ENCODE assay signal across 9 cellular contexts in the genomic region with DNA sequence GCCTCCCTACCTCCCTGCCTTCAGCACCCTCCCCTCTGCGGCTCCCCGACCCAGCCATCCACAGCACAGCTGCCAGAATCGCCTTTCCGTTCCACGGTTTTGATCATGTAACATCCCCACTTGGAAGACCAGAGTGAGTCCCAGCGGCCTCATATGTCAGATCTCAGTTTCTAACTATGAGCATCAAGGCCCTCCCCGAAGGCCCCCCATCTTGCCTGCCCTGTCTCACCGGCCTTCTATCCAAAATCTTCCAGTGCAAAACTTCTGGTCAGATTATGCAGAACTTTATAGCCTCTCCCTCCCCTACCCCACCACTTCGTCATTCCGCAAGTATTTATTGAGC. TPM values are rescaled to one million over a fixed set of nuclear protein-coding genes. Genes with fewer than 3 reads are reported as not detected.
A peak's percentile ranks its signal among the peaks of the same experiment; 100 is the strongest.
DNase-seq lines count a peak whose midpoint lies in the region; ATAC-seq and TF ChIP-seq lines count a peak whose summit lies in the region.
"Had no signal": no experiment of that assay in that cellular context is flagged by ENCODE, and none has a peak within 500 bp of the region (broad histone marks: within the 10 kb centered on the region; RNA-seq: fewer than 3 reads in every experiment).

No MANE protein-coding gene starts in this region.

- H3K9me3 Mint-ChIP-seq in HFFc6 (no peaks in the 10 kb centered on the region), chondrocyte (ENCODE audit: low read depth) (no peaks in the 10 kb centered on the region)
- H3K9me3 Mint-ChIP-seq in natural killer cell treated with Interleukin-12 subunit alpha and Interleukin-12 subunit beta and Interleukin-15 and Interleukin-18, amount 100 ng/mL, for 72 hours = no peaks in the 10 kb centered on the region

- DNase-seq in AG09309 (ENCODE audit: low read depth) (peak; percentile 49), HFFc6 (peak; percentile 13), chondrocyte (ENCODE audit: low spot score) (no peak), germinal center (ENCODE audit: low spot score) (no peak), NCI-H187 treated with DMSO at 0.1 percent for 48 hours (lab: John Stamatoyannopoulos, UW) (no peak)
- no peak for DNase-seq in natural killer cell treated with Interleukin-12 subunit alpha and Interleukin-12 subunit beta and Interleukin-15 and Interleukin-18, amount 100 ng/mL, for 72 hours (ENCODE audit: low spot score)
- no peak for DNase-seq in stimulated activated CD4-positive, alpha-beta T cell treated with anti-CD3 and anti-CD28 coated beads, Interleukin-12 subunit alpha, Interleukin-12 subunit beta, amount 100 ng/mL, for 4 hours

- no peaks in the 10 kb centered on the region for H3K36me3 Mint-ChIP-seq in HFFc6 (ENCODE audit: low read depth)
- no peaks in the 10 kb centered on the region for H3K36me3 Mint-ChIP-seq in chondrocyte (ENCODE audit: low read depth)
- H3K36me3 Mint-ChIP-seq in natural killer cell treated with Interleukin-12 subunit alpha and Interleukin-12 subunit beta and Interleukin-15 and Interleukin-18, amount 100 ng/mL, for 72 hours = no peaks in the 10 kb centered on the region

- H3K27me3 Mint-ChIP-seq in HFFc6 (ENCODE audit: insufficient read depth) (peaks cover 15% of the 10 kb centered on the region), chondrocyte (ENCODE audit: low read depth) (peaks cover 76% of the 10 kb centered on the region)
- peaks cover 46 to 67% of the 10 kb centered on the region in 2 donors for H3K27me3 Mint-ChIP-seq in natural killer cell treated with Interleukin-12 subunit alpha and Interleukin-12 subunit beta and Interleukin-15 and Interleukin-18, amount 100 ng/mL, for 72 hours

- H3K4me1 Mint-ChIP-seq in HFFc6 (ENCODE audit: low read depth) (peaks cover 25% of the 10 kb centered on the region), chondrocyte (ENCODE audit: low read depth) (peaks cover 18% of the 10 kb centered on the region)
- H3K4me1 Mint-ChIP-seq in natural killer cell treated with Interleukin-12 subunit alpha and Interleukin-12 subunit beta and Interleukin-15 and Interleukin-18, amount 100 ng/mL, for 72 hours (ENCODE audit: low read depth in 2 of 2) = peaks cover 11 to 14% of the 10 kb centered on the region in 2 donors

- peak in 1 of 2 donors; percentile 11 for ATAC-seq in natural killer cell treated with Interleukin-12 subunit alpha and Interleukin-12 subunit beta and Interleukin-15 and Interleukin-18, amount 100 ng/mL, for 72 hours
- no peak for ATAC-seq in HG03045 (IDR thresholded peaks at IDR 0.05; ENCODE audit: unreplicated experiment)

- TF ChIP-seq CTCF in AG09309 (IDR thresholded peaks at IDR 0.05; ENCODE audit: control insufficient read depth, insufficient read depth, low read depth, low read length, missing control alignments) = no peak
- no peak for TF ChIP-seq CTCF in HFFc6 (IDR thresholded peaks at IDR 0.05)
- TF ChIP-seq CTCF in chondrocyte (IDR thresholded peaks at IDR 0.05) = no peak

- H3K4me3 ChIP-seq in AG09309 (ENCODE audit: control insufficient read depth, low read depth, low read length) = peak overlapping the region; percentile 49

- H3K4me3 Mint-ChIP-seq in HFFc6 (peak overlapping the region; percentile 83), chondrocyte (ENCODE audit: unreplicated experiment) (peak overlapping the region; percentile 61)
- H3K4me3 Mint-ChIP-seq in natural killer cell treated with Interleukin-12 subunit alpha and Interleukin-12 subunit beta and Interleukin-15 and Interleukin-18, amount 100 ng/mL, for 72 hours = peak overlapping the region; percentile 67

- H3K27ac Mint-ChIP-seq in HFFc6 = peak overlapping the region; percentile 76
- no peak overlapping the region for H3K27ac Mint-ChIP-seq in chondrocyte (ENCODE audit: unreplicated experiment)
- H3K27ac Mint-ChIP-seq in natural killer cell treated with Interleukin-12 subunit alpha and Interleukin-12 subunit beta and Interleukin-15 and Interleukin-18, amount 100 ng/mL, for 72 hours = no peak overlapping the region

RNA-seq across cellular contexts. Expression of gene LMX1A, which starts 20.3 kb away (rescaled TPM):
- total RNA-seq in HFFc6 (2021; fragmentation: NEBNext Ultra II Directional; extraction: Animal tissue kit (Norgen Biotek cat#: 25700)) = not detected
- total RNA-seq in chondrocyte = not detected in 3 replicates
- total RNA-seq in natural killer cell treated with Interleukin-12 subunit alpha and Interleukin-12 subunit beta and Interleukin-15 and Interleukin-18, amount 100 ng/mL, for 72 hours = not detected
- total RNA-seq: pulmonary artery endothelial cell had no signal

Comparison
In these comparisons a context has a peak if more than half of its experiments do, and no peak if none do; other contexts are left out.
1. DNase-seq: peak in AG09309 (single experiment) and HFFc6 (single experiment); none in chondrocyte (single experiment), natural killer cell treated with Interleukin-12 subunit alpha and Interleukin-12 subunit beta and Interleukin-15 and Interleukin-18, amount 100 ng/mL, for 72 hours (single experiment), germinal center (single experiment), NCI-H187 treated with DMSO at 0.1 percent for 48 hours (single experiment) and stimulated activated CD4-positive, alpha-beta T cell treated with anti-CD3 and anti-CD28 coated beads, Interleukin-12 subunit alpha, Interleukin-12 subunit beta, amount 100 ng/mL, for 4 hours (single experiment).
2. Peak in every context shown above with its lines, with median percentiles within 50 percentile points of each other: H3K4me3 Mint-ChIP-seq.